In genomic region chr1:198711837-198712236, GRCh38 we compare ENCODE assay signal across 21 cellular contexts.
DNase-seq lines count a peak whose midpoint lies in the region; ATAC-seq lines count a peak whose summit lies in the region.
"Had no signal": no experiment of that assay in that cellular context is flagged by ENCODE, and none has a peak within 500 bp of the region (broad histone marks: within the 10 kb centered on the region; RNA-seq: fewer than 3 reads in every experiment).

No MANE protein-coding gene starts in this region.

- no peak overlapping the region for H3K4me3 Mint-ChIP-seq in activated naive CD4-positive, alpha-beta T cell treated with anti-CD3 and anti-CD28 coated beads for 36 hours
- H3K4me3 Mint-ChIP-seq in stimulated activated effector memory CD8-positive, alpha-beta T cell treated with anti-CD3 and anti-CD28 coated beads, Interleukin-12 subunit alpha, Interleukin-12 subunit beta, amount 100 ng/mL, for 72 hours: no peak overlapping the region
- H3K4me3 Mint-ChIP-seq: activated CD4-positive, alpha-beta T cell treated with anti-CD3 and anti-CD28 coated beads for 36 hours; activated naive CD8-positive, alpha-beta T cell treated with anti-CD3 and anti-CD28 coated beads, Interleukin-2, amount 10 ng/mL, durations not matched to agents 7 days and 5 days; activated T-helper 1 cell treated with anti-CD3 and anti-CD28 coated beads, Interleukin-12 subunit alpha, Interleukin-12 subunit beta, Interleukin-2, Interleukin-4 antibody, amounts not matched to agents 30 ng/mL and 10 ng/mL and 1 ng/mL, durations not matched to agents 14 hours and 24 hours and 36 hours; central memory CD8-positive, alpha-beta T cell; nephron had no signal

- CTCF ChIA-PET in activated naive CD4-positive, alpha-beta T cell treated with anti-CD3 and anti-CD28 coated beads for 36 hours (lab: Charles Lee): interaction anchor here (1.1 kb wide), 1 partner anchor 12 kb away, joined by 3 read pairs; no protein-coding TSS in a partner anchor

- H3K9me3 Mint-ChIP-seq in activated naive CD4-positive, alpha-beta T cell treated with anti-CD3 and anti-CD28 coated beads for 36 hours: no peaks in the 10 kb centered on the region
- H3K9me3 Mint-ChIP-seq in stimulated activated effector memory CD8-positive, alpha-beta T cell treated with anti-CD3 and anti-CD28 coated beads, Interleukin-12 subunit alpha, Interleukin-12 subunit beta, amount 100 ng/mL, for 72 hours: no peaks in the 10 kb centered on the region
- H3K9me3 Mint-ChIP-seq: activated naive CD8-positive, alpha-beta T cell treated with anti-CD3 and anti-CD28 coated beads, Interleukin-2, amount 10 ng/mL, durations not matched to agents 7 days and 5 days; activated T-helper 1 cell treated with anti-CD3 and anti-CD28 coated beads, Interleukin-12 subunit alpha, Interleukin-12 subunit beta, Interleukin-2, Interleukin-4 antibody, amounts not matched to agents 30 ng/mL and 10 ng/mL and 1 ng/mL, durations not matched to agents 14 hours and 24 hours and 36 hours; central memory CD8-positive, alpha-beta T cell; nephron had no signal

- intact Hi-C loops in activated naive CD4-positive, alpha-beta T cell treated with anti-CD3 and anti-CD28 coated beads for 36 hours (cut with micrococcal nuclease): no loop called here

- peaks cover 65% of the 10 kb centered on the region for H3K36me3 Mint-ChIP-seq in activated naive CD4-positive, alpha-beta T cell treated with anti-CD3 and anti-CD28 coated beads for 36 hours (ENCODE audit: low read depth)
- H3K36me3 Mint-ChIP-seq in stimulated activated effector memory CD8-positive, alpha-beta T cell treated with anti-CD3 and anti-CD28 coated beads, Interleukin-12 subunit alpha, Interleukin-12 subunit beta, amount 100 ng/mL, for 72 hours: no peaks in the 10 kb centered on the region

- in situ Hi-C loops in ACHN (cut with HindIII; ENCODE audit: low pct_ligation_motif_present, low pct_unique_long_range_greater_than_20kb, low sequenced_read_pairs): no loop called here

- no peaks in the 10 kb centered on the region for H3K27me3 Mint-ChIP-seq in activated naive CD4-positive, alpha-beta T cell treated with anti-CD3 and anti-CD28 coated beads for 36 hours (ENCODE audit: low read depth)
- H3K27me3 Mint-ChIP-seq: activated CD4-positive, alpha-beta T cell treated with anti-CD3 and anti-CD28 coated beads for 36 hours; activated naive CD8-positive, alpha-beta T cell treated with anti-CD3 and anti-CD28 coated beads, Interleukin-2, amount 10 ng/mL, durations not matched to agents 7 days and 5 days; central memory CD8-positive, alpha-beta T cell had no signal

- no peak for ATAC-seq in stimulated activated effector memory CD8-positive, alpha-beta T cell treated with anti-CD3 and anti-CD28 coated beads, Interleukin-12 subunit alpha, Interleukin-12 subunit beta, amount 100 ng/mL, for 72 hours
- ATAC-seq in GM21360 (IDR thresholded peaks at IDR 0.05; ENCODE audit: unreplicated experiment): no peak
- ATAC-seq: activated CD4-positive, alpha-beta T cell treated with anti-CD3 and anti-CD28 coated beads for 36 hours had no signal

- DNase-seq in activated naive CD4-positive, alpha-beta T cell treated with anti-CD3 and anti-CD28 coated beads for 36 hours: no peak
- no peak for DNase-seq in activated naive CD4-positive, alpha-beta T cell (lab: John Stamatoyannopoulos, UW)
- peak; percentile 13 for DNase-seq in NCI-H69 (lab: John Stamatoyannopoulos, UW)
- peak; percentile 19 for DNase-seq in dermis blood vessel endothelial cell
- DNase-seq in stimulated activated effector memory CD8-positive, alpha-beta T cell treated with anti-CD3 and anti-CD28 coated beads, Interleukin-12 subunit alpha, Interleukin-12 subunit beta, amount 100 ng/mL, for 72 hours (ENCODE audit: low spot score in 2 of 2): no peak
- DNase-seq in ACHN: no peak
- DNase-seq in glomerular visceral epithelial cell (ENCODE audit: extremely low spot score): no peak
- DNase-seq: activated CD4-positive, alpha-beta T cell treated with anti-CD3 and anti-CD28 coated beads for 36 hours; activated naive CD8-positive, alpha-beta T cell treated with anti-CD3 and anti-CD28 coated beads, Interleukin-2, amount 10 ng/mL, durations not matched to agents 7 days and 5 days; glutamatergic neuron; NCI-H146; NCI-H2107; ovary; retina; SK-N-SH; stomach; thyroid gland had no signal

- H3K4me1 Mint-ChIP-seq in activated naive CD4-positive, alpha-beta T cell treated with anti-CD3 and anti-CD28 coated beads for 36 hours (ENCODE audit: low read depth): peaks cover 61% of the 10 kb centered on the region
- peaks cover 46% of the 10 kb centered on the region for H3K4me1 Mint-ChIP-seq in stimulated activated effector memory CD8-positive, alpha-beta T cell treated with anti-CD3 and anti-CD28 coated beads, Interleukin-12 subunit alpha, Interleukin-12 subunit beta, amount 100 ng/mL, for 72 hours
- H3K4me1 Mint-ChIP-seq: nephron had no signal

- peak overlapping the region; percentile 56 for H3K27ac Mint-ChIP-seq in activated naive CD4-positive, alpha-beta T cell treated with anti-CD3 and anti-CD28 coated beads for 36 hours
- peak overlapping the region; percentile 66 for H3K27ac Mint-ChIP-seq in stimulated activated effector memory CD8-positive, alpha-beta T cell treated with anti-CD3 and anti-CD28 coated beads, Interleukin-12 subunit alpha, Interleukin-12 subunit beta, amount 100 ng/mL, for 72 hours
- H3K27ac Mint-ChIP-seq: nephron had no signal

Comparison
In these comparisons a context has a peak if more than half of its experiments do, and no peak if none do; other contexts are left out.
1. DNase-seq: peak in NCI-H69 (single experiment) and dermis blood vessel endothelial cell (single experiment); none in activated naive CD4-positive, alpha-beta T cell treated with anti-CD3 and anti-CD28 coated beads for 36 hours (single experiment), activated naive CD4-positive, alpha-beta T cell (0 of 4), stimulated activated effector memory CD8-positive, alpha-beta T cell treated with anti-CD3 and anti-CD28 coated beads, Interleukin-12 subunit alpha, Interleukin-12 subunit beta, amount 100 ng/mL, for 72 hours (0 of 2), ACHN (single experiment) and glomerular visceral epithelial cell (single experiment).